In the genomic region with DNA sequence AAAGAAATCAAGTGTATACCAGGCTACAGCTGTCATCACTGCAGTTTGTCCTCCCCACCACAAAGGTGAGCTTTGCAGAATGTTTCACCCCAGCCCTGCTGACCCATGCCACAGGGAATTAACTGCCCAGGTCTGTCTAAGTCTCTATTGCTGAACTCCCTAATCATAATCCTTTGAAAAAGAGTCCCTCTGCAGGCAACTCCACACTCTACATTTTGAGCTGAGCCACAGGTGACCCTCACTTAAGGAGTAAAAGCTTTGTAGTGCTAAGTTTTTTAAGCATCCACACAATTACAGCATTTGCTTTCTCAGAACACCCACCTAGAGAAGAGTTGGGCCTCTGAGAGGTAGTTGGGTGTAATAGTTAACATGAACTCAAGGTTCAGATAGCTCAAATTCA, we compare ENCODE assay signal across 2 cellular contexts.
TF ChIP-seq lines count a peak whose summit lies in the region.

No MANE protein-coding gene starts in this region.

TF ChIP-seq in HCT116, 20 proteins besides CTCF, POLR2A, EP300 and RAD21:
- no peak for TF ChIP-seq EZH2phosphoT487 (IDR thresholded peaks at IDR 0.05; ENCODE audit: borderline replicate concordance)

TF ChIP-seq in H1, 55 proteins besides CTCF, POLR2A, EP300 and RAD21 (continued from another document):
- TF ChIP-seq HDAC2 (IDR thresholded peaks at IDR 0.05; ENCODE audit: borderline replicate concordance in 1 of 2, low read depth in 2 of 2, low read length in 2 of 2): peak in 1 of 2 experiments; percentile 12; a peak in 1 of 4 replicates
- no peak for TF ChIP-seq MAX (IDR thresholded peaks at IDR 0.05)
- peak; percentile 95 for TF ChIP-seq NANOG (IDR thresholded peaks at IDR 0.05; ENCODE audit: insufficient read depth, low read depth, low read length, poor library complexity, severe bottlenecking)
- TF ChIP-seq SP2 (IDR thresholded peaks at IDR 0.05; ENCODE audit: low read length): no peak
- TF ChIP-seq, protein P1, sequence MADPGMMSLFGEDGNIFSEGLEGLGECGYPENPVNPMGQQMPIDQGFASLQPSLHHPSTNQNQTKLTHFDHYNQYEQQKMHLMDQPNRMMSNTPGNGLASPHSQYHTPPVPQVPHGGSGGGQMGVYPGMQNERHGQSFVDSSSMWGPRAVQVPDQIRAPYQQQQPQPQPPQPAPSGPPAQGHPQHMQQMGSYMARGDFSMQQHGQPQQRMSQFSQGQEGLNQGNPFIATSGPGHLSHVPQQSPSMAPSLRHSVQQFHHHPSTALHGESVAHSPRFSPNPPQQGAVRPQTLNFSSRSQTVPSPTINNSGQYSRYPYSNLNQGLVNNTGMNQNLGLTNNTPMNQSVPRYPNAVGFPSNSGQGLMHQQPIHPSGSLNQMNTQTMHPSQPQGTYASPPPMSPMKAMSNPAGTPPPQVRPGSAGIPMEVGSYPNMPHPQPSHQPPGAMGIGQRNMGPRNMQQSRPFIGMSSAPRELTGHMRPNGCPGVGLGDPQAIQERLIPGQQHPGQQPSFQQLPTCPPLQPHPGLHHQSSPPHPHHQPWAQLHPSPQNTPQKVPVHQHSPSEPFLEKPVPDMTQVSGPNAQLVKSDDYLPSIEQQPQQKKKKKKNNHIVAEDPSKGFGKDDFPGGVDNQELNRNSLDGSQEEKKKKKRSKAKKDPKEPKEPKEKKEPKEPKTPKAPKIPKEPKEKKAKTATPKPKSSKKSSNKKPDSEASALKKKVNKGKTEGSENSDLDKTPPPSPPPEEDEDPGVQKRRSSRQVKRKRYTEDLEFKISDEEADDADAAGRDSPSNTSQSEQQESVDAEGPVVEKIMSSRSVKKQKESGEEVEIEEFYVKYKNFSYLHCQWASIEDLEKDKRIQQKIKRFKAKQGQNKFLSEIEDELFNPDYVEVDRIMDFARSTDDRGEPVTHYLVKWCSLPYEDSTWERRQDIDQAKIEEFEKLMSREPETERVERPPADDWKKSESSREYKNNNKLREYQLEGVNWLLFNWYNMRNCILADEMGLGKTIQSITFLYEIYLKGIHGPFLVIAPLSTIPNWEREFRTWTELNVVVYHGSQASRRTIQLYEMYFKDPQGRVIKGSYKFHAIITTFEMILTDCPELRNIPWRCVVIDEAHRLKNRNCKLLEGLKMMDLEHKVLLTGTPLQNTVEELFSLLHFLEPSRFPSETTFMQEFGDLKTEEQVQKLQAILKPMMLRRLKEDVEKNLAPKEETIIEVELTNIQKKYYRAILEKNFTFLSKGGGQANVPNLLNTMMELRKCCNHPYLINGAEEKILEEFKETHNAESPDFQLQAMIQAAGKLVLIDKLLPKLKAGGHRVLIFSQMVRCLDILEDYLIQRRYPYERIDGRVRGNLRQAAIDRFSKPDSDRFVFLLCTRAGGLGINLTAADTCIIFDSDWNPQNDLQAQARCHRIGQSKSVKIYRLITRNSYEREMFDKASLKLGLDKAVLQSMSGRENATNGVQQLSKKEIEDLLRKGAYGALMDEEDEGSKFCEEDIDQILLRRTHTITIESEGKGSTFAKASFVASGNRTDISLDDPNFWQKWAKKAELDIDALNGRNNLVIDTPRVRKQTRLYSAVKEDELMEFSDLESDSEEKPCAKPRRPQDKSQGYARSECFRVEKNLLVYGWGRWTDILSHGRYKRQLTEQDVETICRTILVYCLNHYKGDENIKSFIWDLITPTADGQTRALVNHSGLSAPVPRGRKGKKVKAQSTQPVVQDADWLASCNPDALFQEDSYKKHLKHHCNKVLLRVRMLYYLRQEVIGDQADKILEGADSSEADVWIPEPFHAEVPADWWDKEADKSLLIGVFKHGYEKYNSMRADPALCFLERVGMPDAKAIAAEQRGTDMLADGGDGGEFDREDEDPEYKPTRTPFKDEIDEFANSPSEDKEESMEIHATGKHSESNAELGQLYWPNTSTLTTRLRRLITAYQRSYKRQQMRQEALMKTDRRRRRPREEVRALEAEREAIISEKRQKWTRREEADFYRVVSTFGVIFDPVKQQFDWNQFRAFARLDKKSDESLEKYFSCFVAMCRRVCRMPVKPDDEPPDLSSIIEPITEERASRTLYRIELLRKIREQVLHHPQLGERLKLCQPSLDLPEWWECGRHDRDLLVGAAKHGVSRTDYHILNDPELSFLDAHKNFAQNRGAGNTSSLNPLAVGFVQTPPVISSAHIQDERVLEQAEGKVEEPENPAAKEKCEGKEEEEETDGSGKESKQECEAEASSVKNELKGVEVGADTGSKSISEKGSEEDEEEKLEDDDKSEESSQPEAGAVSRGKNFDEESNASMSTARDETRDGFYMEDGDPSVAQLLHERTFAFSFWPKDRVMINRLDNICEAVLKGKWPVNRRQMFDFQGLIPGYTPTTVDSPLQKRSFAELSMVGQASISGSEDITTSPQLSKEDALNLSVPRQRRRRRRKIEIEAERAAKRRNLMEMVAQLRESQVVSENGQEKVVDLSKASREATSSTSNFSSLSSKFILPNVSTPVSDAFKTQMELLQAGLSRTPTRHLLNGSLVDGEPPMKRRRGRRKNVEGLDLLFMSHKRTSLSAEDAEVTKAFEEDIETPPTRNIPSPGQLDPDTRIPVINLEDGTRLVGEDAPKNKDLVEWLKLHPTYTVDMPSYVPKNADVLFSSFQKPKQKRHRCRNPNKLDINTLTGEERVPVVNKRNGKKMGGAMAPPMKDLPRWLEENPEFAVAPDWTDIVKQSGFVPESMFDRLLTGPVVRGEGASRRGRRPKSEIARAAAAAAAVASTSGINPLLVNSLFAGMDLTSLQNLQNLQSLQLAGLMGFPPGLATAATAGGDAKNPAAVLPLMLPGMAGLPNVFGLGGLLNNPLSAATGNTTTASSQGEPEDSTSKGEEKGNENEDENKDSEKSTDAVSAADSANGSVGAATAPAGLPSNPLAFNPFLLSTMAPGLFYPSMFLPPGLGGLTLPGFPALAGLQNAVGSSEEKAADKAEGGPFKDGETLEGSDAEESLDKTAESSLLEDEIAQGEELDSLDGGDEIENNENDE (IDR thresholded peaks at IDR 0.05; ENCODE audit: insufficient replicate concordance, low read length): no peak
- TF ChIP-seq GTF2F1 (IDR thresholded peaks at IDR 0.05; ENCODE audit: borderline replicate concordance, low read depth, low read length): no peak
- TF ChIP-seq, protein P2, sequence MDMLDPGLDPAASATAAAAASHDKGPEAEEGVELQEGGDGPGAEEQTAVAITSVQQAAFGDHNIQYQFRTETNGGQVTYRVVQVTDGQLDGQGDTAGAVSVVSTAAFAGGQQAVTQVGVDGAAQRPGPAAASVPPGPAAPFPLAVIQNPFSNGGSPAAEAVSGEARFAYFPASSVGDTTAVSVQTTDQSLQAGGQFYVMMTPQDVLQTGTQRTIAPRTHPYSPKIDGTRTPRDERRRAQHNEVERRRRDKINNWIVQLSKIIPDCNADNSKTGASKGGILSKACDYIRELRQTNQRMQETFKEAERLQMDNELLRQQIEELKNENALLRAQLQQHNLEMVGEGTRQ (IDR thresholded peaks at IDR 0.05; ENCODE audit: low read length): no peak
- no peak for TF ChIP-seq TAF1 (IDR thresholded peaks at IDR 0.05; ENCODE audit: low read depth, low read length)
